Comparison of ENCODE assay signal across 8 cellular contexts in the genomic region with DNA sequence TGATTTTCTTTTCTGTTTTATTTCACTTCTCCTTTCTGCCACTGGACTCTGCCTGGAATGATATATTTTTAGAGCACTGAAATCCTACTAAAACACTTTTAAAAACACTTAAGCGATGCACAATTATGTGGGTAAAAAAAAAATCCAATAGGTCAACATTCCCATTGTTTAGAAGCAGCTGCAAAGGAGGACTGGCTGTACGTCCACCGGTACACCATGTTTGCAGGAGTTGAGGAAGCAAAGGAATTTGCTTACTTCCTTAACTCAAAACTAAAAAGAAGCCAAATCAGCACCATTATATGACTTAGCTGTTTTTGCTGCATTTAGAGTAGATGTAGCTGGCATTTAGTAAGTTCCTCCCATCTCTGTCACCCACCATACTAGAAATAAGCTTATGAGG.
"Had no signal": no experiment of that assay in that cellular context is flagged by ENCODE, and none has a peak within 500 bp of the region (broad histone marks: within the 10 kb centered on the region; RNA-seq: fewer than 3 reads in every experiment).

No MANE protein-coding gene starts in this region.

- DNase-seq: activated gamma-delta T cell; activated T-cell treated with anti-CD3 and anti-CD28 coated beads, Interleukin-2, amount 50 U/mL, for 4 hours; nucleus accumbens; sigmoid colon; stimulated activated CD4-positive, alpha-beta T cell treated with anti-CD3 and anti-CD28 coated beads, Interleukin-4, amount 100 ng/mL, for 24 hours; uterus had no signal

- ATAC-seq: activated CD4-positive, CD25-positive, alpha-beta regulatory T cell treated with anti-CD3 and anti-CD28 coated beads, Interleukin-2, amount 50 U/mL, for 24 hours; activated T-cell treated with anti-CD3 and anti-CD28 coated beads, Interleukin-2, amount 50 U/mL, for 4 hours; gastroesophageal sphincter had no signal
